ENCODE assay signal across 16 cellular contexts in the genomic region with DNA sequence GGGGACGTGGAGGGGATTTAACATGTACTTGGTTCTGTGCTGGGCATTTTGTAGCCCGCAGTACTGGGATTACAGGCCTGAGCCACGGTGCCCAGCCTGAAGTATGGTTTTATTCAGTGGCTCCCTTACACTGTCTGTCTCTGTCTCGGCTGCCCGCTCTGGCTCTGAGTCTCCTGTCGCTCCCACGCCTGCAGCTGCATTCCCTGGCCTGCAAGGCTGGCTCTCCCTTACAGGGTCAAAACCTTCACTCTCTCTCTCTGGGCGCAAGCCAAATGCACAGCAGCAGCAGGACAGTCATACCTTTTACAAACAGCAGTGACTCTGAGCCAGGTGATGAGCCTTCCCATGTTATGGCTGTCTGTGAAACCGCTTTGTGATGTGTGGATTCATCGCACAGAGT.
DNase-seq lines count a peak whose midpoint lies in the region; ATAC-seq and TF ChIP-seq lines count a peak whose summit lies in the region.
"Had no signal": no experiment of that assay in that cellular context is flagged by ENCODE, and none has a peak within 500 bp of the region (broad histone marks: within the 10 kb centered on the region; RNA-seq: fewer than 3 reads in every experiment).

No MANE protein-coding gene starts in this region.

- intact Hi-C loops in vagina (cut with DNase I), result no loop called here

- H3K36me3 ChIP-seq in vagina, result no peaks in the 10 kb centered on the region
- H3K36me3 ChIP-seq: ascending aorta; BLaER1 treated with 17β-estradiol and CSF1 and Interleukin-3, amounts not matched to agents 10 nM and 100 nM had no signal

- H3K27me3 ChIP-seq in vagina, result no peaks in the 10 kb centered on the region
- H3K27me3 ChIP-seq: ascending aorta had no signal

- H3K9me3 ChIP-seq in vagina, result no peaks in the 10 kb centered on the region
- H3K9me3 ChIP-seq: ascending aorta had no signal

- peak; percentile 50 for DNase-seq in fibroblast of villous mesenchyme (ENCODE audit: low read depth)
- DNase-seq in kidney tubule cell (ENCODE audit: low spot score), result peak; percentile 29
- DNase-seq in putamen (ENCODE audit: low spot score), result peak; percentile 21
- peak in 1 of 2 donors; percentile 81 for DNase-seq in vagina (ENCODE audit: extremely low spot score in 2 of 2)
- no peak for DNase-seq in activated CD4-positive, CD25-positive, alpha-beta regulatory T cell treated with anti-CD3 and anti-CD28 coated beads, Interleukin-2, amount 50 U/mL, for 72 hours
- no peak for DNase-seq in ecto neural progenitor cell (ENCODE audit: low spot score)
- DNase-seq: activated CD4-positive, alpha-beta T cell treated with anti-CD3 and anti-CD28 coated beads for 1 hour; activated gamma-delta T cell treated with Interleukin-2 at 50 U/mL for 16 hours; NCI-H1417 treated with DMSO at 0.1 percent for 48 hours; NCI-H345; occipital lobe; SHP77 treated with DMSO at 0.1 percent for 48 hours; stimulated activated naive CD8-positive, alpha-beta T cell treated with anti-CD3 and anti-CD28 coated beads, Interleukin-15, Interleukin-2, amounts not matched to agents 100 U/mL and 50 U/mL, for 24 hours had no signal

- TF ChIP-seq POLR2A in vagina (IDR thresholded peaks at IDR 0.05), result no peak

- TF ChIP-seq CTCF in fibroblast of villous mesenchyme (IDR thresholded peaks at IDR 0.05; ENCODE audit: insufficient read depth, low read depth, low read length) (no peak), vagina (IDR thresholded peaks at IDR 0.05) (no peak)

- H3K4me3 ChIP-seq in fibroblast of villous mesenchyme (ENCODE audit: low read depth, low read length) (no peak overlapping the region), vagina (no peak overlapping the region)
- H3K4me3 ChIP-seq: ascending aorta; BLaER1 treated with 17β-estradiol and CSF1 and Interleukin-3, amounts not matched to agents 10 nM and 100 nM had no signal

- H3K27ac ChIP-seq in vagina, result peak overlapping the region; percentile 76
- H3K27ac ChIP-seq: BLaER1 treated with 17β-estradiol and CSF1 and Interleukin-3, amounts not matched to agents 10 nM and 100 nM had no signal

- no peak for ATAC-seq in GM19467 (IDR thresholded peaks at IDR 0.05; ENCODE audit: unreplicated experiment)
- ATAC-seq: stimulated activated naive CD8-positive, alpha-beta T cell treated with anti-CD3 and anti-CD28 coated beads, Interleukin-15, Interleukin-2, amounts not matched to agents 100 U/mL and 50 U/mL, for 24 hours had no signal

- H3K4me1 ChIP-seq in vagina, result peaks cover 25% of the 10 kb centered on the region

Comparison
In these comparisons a context has a peak if more than half of its experiments do, and no peak if none do; other contexts are left out.
1. DNase-seq: peak in fibroblast of villous mesenchyme (single experiment), kidney tubule cell (single experiment) and putamen (single experiment); none in activated CD4-positive, CD25-positive, alpha-beta regulatory T cell treated with anti-CD3 and anti-CD28 coated beads, Interleukin-2, amount 50 U/mL, for 72 hours (single experiment) and ecto neural progenitor cell (single experiment).